29 cellular contexts compared by ENCODE assay signal in the genomic region with DNA sequence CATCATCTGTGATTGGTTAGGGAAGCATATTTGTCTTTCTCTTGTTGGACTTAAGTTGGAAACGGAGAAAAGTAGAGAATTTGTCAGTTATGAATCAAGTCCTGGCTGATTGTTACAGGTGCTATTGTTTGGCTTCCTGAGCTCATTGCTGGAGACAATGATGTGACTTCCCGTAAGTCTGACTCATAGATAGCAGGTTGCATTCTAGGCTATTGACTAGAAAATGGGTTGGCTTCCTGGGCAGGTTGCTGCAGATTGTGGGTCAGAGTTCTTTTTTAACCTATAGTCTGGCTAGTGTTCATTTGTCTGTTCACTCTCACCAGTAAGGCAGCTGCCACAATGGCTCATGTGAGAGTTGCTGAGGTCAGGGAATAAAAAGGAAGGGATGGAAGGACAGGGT.
DNase-seq lines count a peak whose midpoint lies in the region; TF ChIP-seq lines count a peak whose summit lies in the region.
"Had no signal": no experiment of that assay in that cellular context is flagged by ENCODE, and none has a peak within 500 bp of the region (broad histone marks: within the 10 kb centered on the region; RNA-seq: fewer than 3 reads in every experiment).

No MANE protein-coding gene starts in this region.

- H3K9me3 Mint-ChIP-seq in neural progenitor cell (peaks cover 5% of the 10 kb centered on the region), type B pancreatic cell (no peaks in the 10 kb centered on the region)
- H3K9me3 Mint-ChIP-seq: activated CD4-positive, alpha-beta memory T cell treated with anti-CD3 and anti-CD28 coated beads, Interleukin-2, amount 10 ng/mL, durations not matched to agents 7 days and 5 days had no signal

- H3K36me3 ChIP-seq in PC-9 (ENCODE audit: low read depth) (no peaks in the 10 kb centered on the region), neural progenitor cell (no peaks in the 10 kb centered on the region)
- H3K36me3 ChIP-seq: thyroid gland had no signal

- intact Hi-C loops in PC-9 (cut with micrococcal nuclease; ENCODE audit: unreplicated experiment): no loop called here

- no peaks in the 10 kb centered on the region for H3K36me3 Mint-ChIP-seq in neural progenitor cell
- H3K36me3 Mint-ChIP-seq in type B pancreatic cell: no peaks in the 10 kb centered on the region
- H3K36me3 Mint-ChIP-seq: memory B cell had no signal

- no peaks in the 10 kb centered on the region for H4K20me1 ChIP-seq in PC-9 (ENCODE audit: insufficient read depth)
- no peaks in the 10 kb centered on the region for H4K20me1 ChIP-seq in neural progenitor cell (ENCODE audit: low read depth)

- no peak overlapping the region for H3K9ac ChIP-seq in neural progenitor cell
- H3K9ac ChIP-seq: parathyroid adenoma had no signal

- H3K27me3 Mint-ChIP-seq in neural progenitor cell (ENCODE audit: insufficient read depth, low read depth) (peaks cover 4% of the 10 kb centered on the region), type B pancreatic cell (peaks cover 17% of the 10 kb centered on the region)
- H3K27me3 Mint-ChIP-seq: activated CD4-positive, alpha-beta memory T cell treated with anti-CD3 and anti-CD28 coated beads, Interleukin-2, amount 10 ng/mL, durations not matched to agents 7 days and 5 days; central memory CD8-positive, alpha-beta T cell had no signal

- no peaks in the 10 kb centered on the region for H3K27me3 ChIP-seq in PC-9 (ENCODE audit: insufficient read depth, low read depth)
- no peaks in the 10 kb centered on the region for H3K27me3 ChIP-seq in neural progenitor cell
- H3K27me3 ChIP-seq: thyroid gland had no signal

- peaks cover 11% of the 10 kb centered on the region for H3K4me1 ChIP-seq in PC-9 (replicated peaks; ENCODE audit: insufficient read depth)
- H3K4me1 ChIP-seq in neural progenitor cell: peaks cover 17% of the 10 kb centered on the region
- H3K4me1 ChIP-seq: Caco-2, parathyroid adenoma had no signal

- no peak overlapping the region for H3K4me3 Mint-ChIP-seq in neural progenitor cell
- H3K4me3 Mint-ChIP-seq in type B pancreatic cell: no peak overlapping the region
- H3K4me3 Mint-ChIP-seq: activated CD4-positive, alpha-beta memory T cell treated with anti-CD3 and anti-CD28 coated beads, Interleukin-2, amount 10 ng/mL, durations not matched to agents 7 days and 5 days; activated T-cell treated with anti-CD3 and anti-CD28 coated beads, Interleukin-2, amount 50 U/mL, for 24 hours; central memory CD8-positive, alpha-beta T cell; memory B cell; natural killer cell; T-helper 1 cell treated with Interleukin-12 subunit alpha and Interleukin-12 subunit beta and Interleukin-4 antibody, amounts not matched to agents 30 μg/mL and 1 μg/mL, for 36 hours had no signal

- CTCF ChIA-PET in PC-9 (lab: Charles Lee): interaction anchor here (0.6 kb wide), 1 partner anchor 307 kb away, joined by 3 read pairs; no protein-coding TSS in a partner anchor

- TF ChIP-seq CTCF in PC-9 (conservative IDR thresholded peaks at IDR 0.05): no peak
- no peak for TF ChIP-seq CTCF in epithelial cell of esophagus (IDR thresholded peaks at IDR 0.05; ENCODE audit: insufficient read depth, low read depth, low read length, missing control alignments)
- TF ChIP-seq CTCF in neural progenitor cell (IDR thresholded peaks at IDR 0.05): no peak
- TF ChIP-seq CTCF in type B pancreatic cell (conservative IDR thresholded peaks at IDR 0.05): no peak

- no TSS peak for BruUV-seq in PC-9 (replicated peaks; lab: Mats Ljungman, UMichigan)

- DNase-seq in NCI-H748 (lab: John Stamatoyannopoulos, UW; ENCODE audit: unreplicated experiment): peak; percentile 21
- no peak for DNase-seq in NCI-H748 treated with DMSO at 0.1 percent for 48 hours (lab: John Stamatoyannopoulos, UW)
- DNase-seq in PC-9: no peak
- DNase-seq in epithelial cell of esophagus (ENCODE audit: low read depth): peak; percentile 92
- no peak for DNase-seq in neural progenitor cell (ENCODE audit: low spot score)
- no peak for DNase-seq in NAMALWA (ENCODE audit: low spot score)
- no peak for DNase-seq in cerebellar cortex (ENCODE audit: low spot score)
- no peak for DNase-seq in type B pancreatic cell (ENCODE audit: extremely low spot score, unreplicated experiment)
- DNase-seq: activated CD4-positive, alpha-beta memory T cell treated with anti-CD3 and anti-CD28 coated beads, Interleukin-2, amount 10 ng/mL, durations not matched to agents 7 days and 5 days; activated naive CD4-positive, alpha-beta T cell treated with Interleukin-2 at 50 U/mL for 16 hours; activated T-cell treated with anti-CD3 and anti-CD28 coated beads, Interleukin-2, amount 50 U/mL, for 24 hours; amygdala; Caco-2; effector CD8-positive, alpha-beta T cell; GOT3; hippocampal formation; islet precursor cell; MM.1S; natural killer cell; NCI-H187; Right ventricle myocardium superior; stimulated activated CD4-positive, alpha-beta T cell treated with anti-CD3 and anti-CD28 coated beads, Interleukin-2, amount 100 ng/mL, for 24 hours; stimulated activated naive CD4-positive, alpha-beta T cell treated with Interleukin-2 at 50 U/mL for 16 hours; thyroid gland had no signal

- H3K9me3 ChIP-seq in PC-9 (ENCODE audit: insufficient read depth, low read depth) (no peaks in the 10 kb centered on the region), neural progenitor cell (ENCODE audit: low read depth) (no peaks in the 10 kb centered on the region)
- H3K9me3 ChIP-seq: thyroid gland had no signal

- H2AFZ ChIP-seq in PC-9 (no peak overlapping the region), neural progenitor cell (replicated peaks) (peak overlapping the region; percentile 88)

- H3K4me2 ChIP-seq in PC-9: peak overlapping the region; percentile 25; the same call in 1 of the 2 replicates
- no peak overlapping the region for H3K4me2 ChIP-seq in neural progenitor cell

- H3K4me3 ChIP-seq in PC-9 (no peak overlapping the region), epithelial cell of esophagus (ENCODE audit: low read length) (no peak overlapping the region), neural progenitor cell (no peak overlapping the region)
- H3K4me3 ChIP-seq: thyroid gland had no signal

- H3K79me2 ChIP-seq in PC-9 (ENCODE audit: low read depth) (no peaks in the 10 kb centered on the region), neural progenitor cell (ENCODE audit: low read depth) (no peaks in the 10 kb centered on the region)
- H3K79me2 ChIP-seq: parathyroid adenoma had no signal

- H3K27ac ChIP-seq in PC-9 (no peak overlapping the region), neural progenitor cell (no peak overlapping the region)
- H3K27ac ChIP-seq: 22Rv1, parathyroid adenoma had no signal

- POLR2A ChIA-PET in PC-9 (lab: Charles Lee; ENCODE audit: unreplicated experiment): no interaction called here

- H3K4me1 Mint-ChIP-seq in neural progenitor cell (peaks cover 4% of the 10 kb centered on the region), type B pancreatic cell (ENCODE audit: unreplicated experiment) (peaks cover 26% of the 10 kb centered on the region)
- H3K4me1 Mint-ChIP-seq: activated CD4-positive, alpha-beta memory T cell treated with anti-CD3 and anti-CD28 coated beads, Interleukin-2, amount 10 ng/mL, durations not matched to agents 7 days and 5 days; central memory CD8-positive, alpha-beta T cell; memory B cell; natural killer cell had no signal

- no peak overlapping the region for H3K27ac Mint-ChIP-seq in neural progenitor cell
- H3K27ac Mint-ChIP-seq in type B pancreatic cell: no peak overlapping the region
- H3K27ac Mint-ChIP-seq: activated CD4-positive, alpha-beta memory T cell treated with anti-CD3 and anti-CD28 coated beads, Interleukin-2, amount 10 ng/mL, durations not matched to agents 7 days and 5 days; activated T-cell treated with anti-CD3 and anti-CD28 coated beads, Interleukin-2, amount 50 U/mL, for 24 hours; memory B cell; natural killer cell; T-helper 1 cell treated with Interleukin-12 subunit alpha and Interleukin-12 subunit beta and Interleukin-4 antibody, amounts not matched to agents 30 μg/mL and 1 μg/mL, for 36 hours had no signal

- H3F3A ChIP-seq in PC-9 (ENCODE audit: insufficient read depth, low read depth) (no peaks in the 10 kb centered on the region), neural progenitor cell (ENCODE audit: low read depth) (no peaks in the 10 kb centered on the region)

- no peaks in the 10 kb centered on the region for H3K9me2 ChIP-seq in PC-9 (ENCODE audit: insufficient read depth)

Comparison
In these comparisons a context has a peak if more than half of its experiments do, and no peak if none do; other contexts are left out.
1. DNase-seq: peak in NCI-H748 (single experiment) and epithelial cell of esophagus (single experiment); none in NCI-H748 treated with DMSO at 0.1 percent for 48 hours (single experiment), PC-9 (0 of 2), neural progenitor cell (single experiment), NAMALWA (single experiment), cerebellar cortex (single experiment) and type B pancreatic cell (single experiment).